ENCODE assay signal across 11 cellular contexts in genomic region chr6:105626290-105627158, GRCh38.
"Had no signal": no experiment of that assay in that cellular context is flagged by ENCODE, and none has a peak within 500 bp of the region (broad histone marks: within the 10 kb centered on the region; RNA-seq: fewer than 3 reads in every experiment).

No MANE protein-coding gene starts in this region.

- H3K4me1 ChIP-seq: breast epithelium, prostate gland, right lobe of liver, upper lobe of left lung had no signal

- DNase-seq: activated gamma-delta T cell; aorta; nephron progenitor cell; right lobe of liver; stimulated activated CD4-positive, alpha-beta T cell treated with anti-CD3 and anti-CD28 coated beads, Interleukin-1b, Interleukin-23, amount 100 ng/mL, for 48 hours; stimulated activated naive CD4-positive, alpha-beta T cell; upper lobe of left lung had no signal

- H3K27me3 ChIP-seq: breast epithelium, right lobe of liver, upper lobe of left lung had no signal

- H3K27ac ChIP-seq: breast epithelium, prostate gland, right lobe of liver, upper lobe of left lung, VCaP had no signal

- H3K27ac Mint-ChIP-seq: activated naive CD8-positive, alpha-beta T cell had no signal

- H3K9me3 ChIP-seq: breast epithelium, prostate gland, right lobe of liver, upper lobe of left lung had no signal

- H3K4me3 Mint-ChIP-seq: activated naive CD8-positive, alpha-beta T cell; nephron progenitor cell had no signal

- H3K36me3 ChIP-seq: breast epithelium, prostate gland, right lobe of liver, upper lobe of left lung had no signal

- H3K4me3 ChIP-seq: breast epithelium, prostate gland, right lobe of liver, upper lobe of left lung had no signal

- ATAC-seq: right lobe of liver had no signal
